28 cellular contexts compared by ENCODE assay signal in the genomic region with DNA sequence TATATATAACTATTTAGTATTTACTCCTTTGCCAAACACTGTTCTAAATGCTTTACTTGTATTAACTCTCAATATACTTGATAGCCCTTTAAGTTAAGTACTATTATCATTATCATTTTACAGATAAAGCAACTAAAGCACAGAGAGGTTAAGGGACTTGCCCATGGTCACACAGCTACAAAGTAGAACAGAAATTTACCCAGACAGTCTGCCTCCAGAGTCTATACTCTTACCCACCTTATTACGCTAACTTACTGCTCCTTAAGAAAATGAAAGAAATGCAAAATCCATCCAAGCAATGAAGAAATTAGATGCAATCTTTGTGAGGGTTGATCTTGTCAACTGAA. TPM values are rescaled to one million over a fixed set of nuclear protein-coding genes. Genes with fewer than 3 reads are reported as not detected.
"Had no signal": no experiment of that assay in that cellular context is flagged by ENCODE, and none has a peak within 500 bp of the region (broad histone marks: within the 10 kb centered on the region; RNA-seq: fewer than 3 reads in every experiment).

No MANE protein-coding gene starts in this region.

- H3K27ac ChIP-seq: gastrocnemius medialis, parathyroid adenoma, psoas muscle, spleen, tibial artery, upper lobe of right lung had no signal

- H3K79me2 ChIP-seq: parathyroid adenoma had no signal

- H3K4me3 ChIP-seq: gastrocnemius medialis, psoas muscle, spleen, suprapubic skin, tibial artery, upper lobe of right lung had no signal

- H3K4me1 ChIP-seq: gastrocnemius medialis, parathyroid adenoma, psoas muscle, spleen, tibial artery had no signal

- ATAC-seq: gastrocnemius medialis; left ventricle myocardium superior; naive thymus-derived CD4-positive, alpha-beta T cell; psoas muscle; T-helper 17 cell; upper lobe of right lung had no signal

- H3K9ac ChIP-seq: parathyroid adenoma had no signal

- DNase-seq: activated CD4-positive, alpha-beta memory T cell treated with anti-CD3 and anti-CD28 coated beads, Interleukin-2, amount 10 ng/mL, durations not matched to agents 7 days and 5 days; activated CD4-positive, alpha-beta T cell treated with anti-CD3 and anti-CD28 coated beads, Interleukin-2, amount 10 ng/mL, durations not matched to agents 7 days and 5 days; activated CD4-positive, CD25-positive, alpha-beta regulatory T cell treated with anti-CD3 and anti-CD28 coated beads, Interleukin-2, amount 50 U/mL, for 72 hours; activated CD8-positive, alpha-beta memory T cell treated with anti-CD3 and anti-CD28 coated beads, Interleukin-2, amount 50 U/mL, for 48 hours; activated gamma-delta T cell; activated naive CD4-positive, alpha-beta T cell treated with anti-CD3 and anti-CD28 coated beads, Interleukin-2, amount 50 U/mL, for 16 hours; activated T-cell treated with anti-CD3 and anti-CD28 coated beads, Interleukin-2, amount 50 U/mL, for 24 hours; amygdala; effector memory CD4-positive, alpha-beta T cell; gastrocnemius medialis; hippocampal formation; left cardiac atrium; left ventricle myocardium superior; midbrain; naive thymus-derived CD4-positive, alpha-beta T cell; nucleus accumbens; psoas muscle; spleen; stimulated activated naive CD4-positive, alpha-beta T cell; SW 1271; T-helper 17 cell; tibial artery; upper lobe of right lung had no signal

- H2AFZ ChIP-seq: parathyroid adenoma had no signal

- H3K36me3 ChIP-seq: gastrocnemius medialis, spleen, suprapubic skin, tibial artery, upper lobe of right lung had no signal

- H3K9me3 ChIP-seq: gastrocnemius medialis, psoas muscle, spleen, suprapubic skin, tibial artery, upper lobe of right lung had no signal

- H3K27me3 ChIP-seq: suprapubic skin, upper lobe of right lung had no signal

RNA-seq across cellular contexts. Expression of a gene that starts 25.4 kb away (rescaled TPM):
- total RNA-seq: activated CD4-positive, alpha-beta memory T cell treated with anti-CD3 and anti-CD28 coated beads, Interleukin-2, amount 10 ng/mL, durations not matched to agents 7 days and 5 days; activated CD4-positive, alpha-beta T cell treated with anti-CD3 and anti-CD28 coated beads, Interleukin-2, amount 10 ng/mL, durations not matched to agents 7 days and 5 days; dermis microvascular lymphatic vessel endothelial cell; left ventricle myocardium superior; lung microvascular endothelial cell had no signal
- polyA plus RNA-seq: naive thymus-derived CD4-positive, alpha-beta T cell; neural cell; spleen had no signal
